Comparison of ENCODE assay signal across 9 cellular contexts in the genomic region with DNA sequence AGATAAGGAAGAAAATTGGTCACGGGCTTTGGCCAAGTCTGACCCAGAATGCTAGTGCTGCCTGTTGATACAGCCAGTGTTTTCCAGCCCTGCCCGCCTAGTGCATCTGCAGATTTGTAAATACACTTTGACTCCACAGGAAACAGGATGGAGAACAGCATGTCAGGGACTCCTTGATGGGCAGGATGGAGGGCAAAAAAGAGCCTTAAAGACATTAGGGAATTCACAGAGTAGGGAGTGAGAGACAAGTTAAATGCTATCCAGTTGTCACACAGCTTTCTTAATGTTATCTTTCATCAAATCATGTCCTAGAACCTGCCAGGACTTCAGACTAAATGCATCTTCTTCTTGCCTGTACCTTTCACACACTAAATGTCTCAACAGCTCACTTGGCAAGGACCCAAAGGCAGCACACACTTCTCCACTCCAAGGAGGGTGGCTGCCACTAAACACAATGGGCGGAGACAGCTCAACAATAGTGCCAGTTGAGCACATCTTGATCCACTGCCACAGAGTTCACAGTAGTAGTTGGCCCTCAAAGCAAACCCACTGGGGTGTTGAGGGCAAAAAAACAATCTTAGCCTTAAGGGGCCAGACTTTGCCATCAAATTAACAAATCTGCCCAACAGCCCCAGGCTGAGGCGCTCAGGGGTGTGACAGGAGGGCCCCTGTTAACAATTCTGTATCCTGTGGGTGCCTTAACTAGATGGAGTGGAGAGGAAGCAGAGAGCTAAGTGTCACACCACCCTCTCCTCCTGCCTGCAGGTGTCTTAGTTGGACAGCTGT. TPM values are rescaled to one million over a fixed set of nuclear protein-coding genes. Genes with fewer than 3 reads are reported as not detected.
DNase-seq lines count a peak whose midpoint lies in the region; ATAC-seq, FAIRE-seq and TF ChIP-seq lines count a peak whose summit lies in the region.
"Had no signal": no experiment of that assay in that cellular context is flagged by ENCODE, and none has a peak within 500 bp of the region (broad histone marks: within the 10 kb centered on the region; RNA-seq: fewer than 3 reads in every experiment).

No MANE protein-coding gene starts in this region.

- no peak overlapping the region for H3K27ac ChIP-seq in liver (ENCODE audit: low read depth in 1 of 2, low read length in 2 of 2)
- no peak overlapping the region for H3K27ac ChIP-seq in right lobe of liver
- no peak overlapping the region for H3K27ac ChIP-seq in endothelial cell of umbilical vein (ENCODE audit: insufficient read depth, low read depth, low read length)
- H3K27ac ChIP-seq in upper lobe of right lung, result peak overlapping the region; percentile 32
- no peak overlapping the region for H3K27ac ChIP-seq in ovary

- POLR2A ChIA-PET in endothelial cell of umbilical vein (lab: Charles Lee), result no interaction called here

- BruUV-seq in endothelial cell of umbilical vein (replicated peaks; lab: Mats Ljungman, UMichigan), result no TSS peak

- H3K9me3 ChIP-seq in liver (ENCODE audit: control insufficient read depth in 4 of 4, low read length in 3 of 4), result peaks cover 0 to under 1% (median 0%) of the 10 kb centered on the region in 4 donors
- no peaks in the 10 kb centered on the region for H3K9me3 ChIP-seq in right lobe of liver
- no peaks in the 10 kb centered on the region for H3K9me3 ChIP-seq in endothelial cell of umbilical vein (replicated peaks; ENCODE audit: control insufficient read depth, insufficient read depth, low read length)
- H3K9me3 ChIP-seq in upper lobe of right lung, result no peaks in the 10 kb centered on the region
- no peaks in the 10 kb centered on the region for H3K9me3 ChIP-seq in ovary
- H3K9me3 ChIP-seq: Peyer's patch had no signal

- H3K36me3 ChIP-seq in liver (ENCODE audit: control insufficient read depth in 4 of 4, insufficient read depth in 3 of 4, low read depth in 1 of 4, low read length in 3 of 4), result no peaks in the 10 kb centered on the region
- H3K36me3 ChIP-seq in right lobe of liver, result no peaks in the 10 kb centered on the region
- no peaks in the 10 kb centered on the region for H3K36me3 ChIP-seq in endothelial cell of umbilical vein (ENCODE audit: control insufficient read depth in 2 of 2, extremely low read depth in 1 of 2, insufficient read depth in 2 of 2, low read length in 2 of 2)
- H3K36me3 ChIP-seq in upper lobe of right lung, result no peaks in the 10 kb centered on the region
- H3K36me3 ChIP-seq in ovary, result no peaks in the 10 kb centered on the region
- H3K36me3 ChIP-seq: Peyer's patch had no signal

- dilution Hi-C loops in endothelial cell of umbilical vein (cut with MboI; ENCODE audit: extremely low pct_ligation_motif_present, low sequenced_read_pairs), result no loop called here

- no peak for TF ChIP-seq EP300 in ovary (IDR thresholded peaks at IDR 0.05)

- TF ChIP-seq POLR2A in right lobe of liver (IDR thresholded peaks at IDR 0.05) (no peak), endothelial cell of umbilical vein (IDR thresholded peaks at IDR 0.05; ENCODE audit: low read depth, low read length) (no peak), ovary (IDR thresholded peaks at IDR 0.05) (no peak)

- DNase-seq in right lobe of liver (no peak), endothelial cell of umbilical vein (ENCODE audit: low read depth, low spot score) (peak; percentile 46), upper lobe of right lung (no peak), NCI-H526 treated with DMSO at 0.1 percent for 48 hours (lab: John Stamatoyannopoulos, UW) (no peak), ovary (no peak)
- DNase-seq: Peyer's patch had no signal

- H4K20me1 ChIP-seq in endothelial cell of umbilical vein (replicated peaks; ENCODE audit: control insufficient read depth, extremely low read depth, insufficient read depth, low read length), result no peaks in the 10 kb centered on the region

- H3K79me2 ChIP-seq in endothelial cell of umbilical vein (ENCODE audit: control insufficient read depth, insufficient read depth, low read length), result no peaks in the 10 kb centered on the region

- ATAC-seq in right lobe of liver, result no peak
- ATAC-seq in upper lobe of right lung, result peak; percentile 67
- ATAC-seq in GM19395 (IDR thresholded peaks at IDR 0.05; ENCODE audit: unreplicated experiment), result no peak

- no peak for TF ChIP-seq CTCF in liver (IDR thresholded peaks at IDR 0.05; ENCODE audit: low read depth, low read length, missing input control)
- TF ChIP-seq CTCF in right lobe of liver (IDR thresholded peaks at IDR 0.05), result no peak
- no peak for TF ChIP-seq CTCF in endothelial cell of umbilical vein (IDR thresholded peaks at IDR 0.05; ENCODE audit: extremely low read depth in 1 of 2, insufficient read depth in 1 of 2, low read depth in 1 of 2, low read length in 2 of 2)
- TF ChIP-seq CTCF in upper lobe of right lung (IDR thresholded peaks at IDR 0.05), result no peak
- no peak for TF ChIP-seq CTCF in ovary (IDR thresholded peaks at IDR 0.05)

- WGBS in liver, result 80% methylated on average over 4 of the region's 4 CpGs
- WGBS in right lobe of liver (ENCODE audit: insufficient coverage, low coverage, low lambda C conversion rate, missing lambda C conversion rate), result 55% methylated on average over 3 of the region's 4 CpGs
- 77 to 92% (median 90%) methylated on average over 4 of the region's 4 CpGs for WGBS in ovary, 3 donors

- H3K4me3 ChIP-seq in liver (ENCODE audit: low read depth in 1 of 3, low read length in 3 of 3), result no peak overlapping the region
- H3K4me3 ChIP-seq in right lobe of liver, result no peak overlapping the region
- no peak overlapping the region for H3K4me3 ChIP-seq in endothelial cell of umbilical vein (replicated peaks in 1 of 3; ENCODE audit: insufficient read depth in 1 of 3, low read depth in 1 of 3, low read length in 3 of 3)
- H3K4me3 ChIP-seq in upper lobe of right lung, result no peak overlapping the region
- H3K4me3 ChIP-seq in ovary, result no peak overlapping the region
- H3K4me3 ChIP-seq: Peyer's patch had no signal

- H2AFZ ChIP-seq in endothelial cell of umbilical vein (ENCODE audit: low read depth, low read length), result no peak overlapping the region

- FAIRE-seq in endothelial cell of umbilical vein (lab: Jason Lieb, UNC), result no peak

- peaks cover 5 to 21% (median 18%) of the 10 kb centered on the region in 4 donors for H3K4me1 ChIP-seq in liver (ENCODE audit: control insufficient read depth in 4 of 4, insufficient read depth in 4 of 4, low read length in 3 of 4)
- peaks cover 0 to 5% (median 0%) of the 10 kb centered on the region in 4 donors for H3K4me1 ChIP-seq in right lobe of liver
- H3K4me1 ChIP-seq in endothelial cell of umbilical vein (ENCODE audit: control insufficient read depth, extremely low read depth, insufficient read depth, low read length), result peaks cover 14% of the 10 kb centered on the region
- H3K4me1 ChIP-seq in upper lobe of right lung, result peaks cover 39% of the 10 kb centered on the region
- peaks cover 2% of the 10 kb centered on the region for H3K4me1 ChIP-seq in ovary (ENCODE audit: insufficient read depth)

- CTCF ChIA-PET in endothelial cell of umbilical vein (lab: Charles Lee), result interaction anchor here (1.0 to 1.2 kb wide), 2 partner anchors 74 to 120 kb away, joined by 3 to 4 read pairs; no protein-coding TSS in a partner anchor

- TF ChIP-seq RAD21 in liver (IDR thresholded peaks at IDR 0.05), result no peak

- H3K27me3 ChIP-seq in liver (ENCODE audit: control insufficient read depth in 4 of 4, insufficient read depth in 4 of 4, low read length in 3 of 4), result no peaks in the 10 kb centered on the region
- no peaks in the 10 kb centered on the region for H3K27me3 ChIP-seq in right lobe of liver
- no peaks in the 10 kb centered on the region for H3K27me3 ChIP-seq in endothelial cell of umbilical vein (ENCODE audit: control insufficient read depth in 2 of 2, insufficient read depth in 2 of 2, low read length in 2 of 2)
- H3K27me3 ChIP-seq in upper lobe of right lung, result no peaks in the 10 kb centered on the region
- no peaks in the 10 kb centered on the region for H3K27me3 ChIP-seq in ovary
- H3K27me3 ChIP-seq: Peyer's patch had no signal

- no peak overlapping the region for H3K4me2 ChIP-seq in endothelial cell of umbilical vein (ENCODE audit: insufficient read depth, low read length)

- H3K9ac ChIP-seq in liver (ENCODE audit: low read depth in 1 of 2, low read length in 2 of 2), result no peak overlapping the region
- no peak overlapping the region for H3K9ac ChIP-seq in endothelial cell of umbilical vein (replicated peaks; ENCODE audit: extremely low read depth, insufficient read depth, low read length)

- intact Hi-C loops in right lobe of liver (cut with DNase I) (no loop called here), endothelial cell of umbilical vein (cut with micrococcal nuclease) (no loop called here), upper lobe of right lung (cut with DNase I) (no loop called here), ovary (cut with DNase I) (no loop called here)

- H3K9me1 ChIP-seq in endothelial cell of umbilical vein (replicated peaks; ENCODE audit: control insufficient read depth, extremely low read depth, insufficient read depth, low read length), result no peaks in the 10 kb centered on the region

TF ChIP-seq in liver, 16 proteins besides CTCF, POLR2A, EP300 and RAD21:
- no peak for TF ChIP-seq GABPA (IDR thresholded peaks at IDR 0.05 in 1 of 2, conservative IDR thresholded peaks at IDR 0.05 in 1 of 2)
- TF ChIP-seq SP1 (IDR thresholded peaks at IDR 0.05), result peak; percentile 10
- no peak for TF ChIP-seq HNF4G (IDR thresholded peaks at IDR 0.05)
- TF ChIP-seq FOXA2 (IDR thresholded peaks at IDR 0.05), result no peak

TF ChIP-seq in PFSK-1, 5 proteins besides CTCF, POLR2A, EP300 and RAD21 (continues in another document):
- peak; percentile 22; the same call in 1 of the 2 replicates for TF ChIP-seq TAF1 (IDR thresholded peaks at IDR 0.05; ENCODE audit: borderline replicate concordance, insufficient read depth, low read length)

TF ChIP-seq in endothelial cell of umbilical vein, 7 proteins besides CTCF, POLR2A, EP300 and RAD21 (continues in another document):
- TF ChIP-seq EZH2 (IDR thresholded peaks at IDR 0.05; ENCODE audit: borderline replicate concordance, low read depth, low read length, severe bottlenecking) (no peak), GATA2 (IDR thresholded peaks at IDR 0.05; ENCODE audit: insufficient read depth, insufficient read length, low read depth, low read length) (no peak), MYC (IDR thresholded peaks at IDR 0.05; ENCODE audit: low read depth, low read length) (no peak)

RNA-seq across cellular contexts. Expression of a gene that starts 2.7 kb away (rescaled TPM):
- 1 to 10 TPM in 1 of 2 donors, under 1 TPM in 1; 0.93 to 1.6 TPM for total RNA-seq in liver
- polyA plus RNA-seq in liver, result 1 to 10 TPM; 1.4 to 1.5 TPM
- total RNA-seq in right lobe of liver, result 1 to 10 TPM; 1.4 to 3.9 (median 2.2) TPM
- polyA plus RNA-seq in PFSK-1 (2012; ENCODE audit: insufficient read length, low read depth), result 22.4 TPM
- total RNA-seq in endothelial cell of umbilical vein, result 4.0 and 5.0 TPM in 2 replicates
- polyA plus RNA-seq in endothelial cell of umbilical vein, result 2.1 and 3.4 TPM in 2 replicates
- 3.6 and 4.1 TPM in 2 replicates for polyA plus RNA-seq in endothelial cell of umbilical vein (2011; cell fraction: cytosol; rRNA removed)
- 3.2 and 3.3 TPM in 2 replicates for polyA plus RNA-seq in endothelial cell of umbilical vein (2011; cell fraction: nucleus; rRNA removed)
- 2.7 and 4.9 TPM in 2 replicates for polyA plus RNA-seq in endothelial cell of umbilical vein (2012)
- 4.5 and 4.7 TPM in 2 replicates for polyA minus RNA-seq in endothelial cell of umbilical vein
- 0.61 TPM for polyA minus RNA-seq in endothelial cell of umbilical vein (2011; cell fraction: cytosol; rRNA and poly(A)+ RNA removed)
- 3.6 and 5.6 TPM in 2 replicates for polyA minus RNA-seq in endothelial cell of umbilical vein (2011; cell fraction: nucleus; rRNA and poly(A)+ RNA removed)
- total RNA-seq in upper lobe of right lung, result 16.6 TPM
- total RNA-seq in ovary, result 1 to 10 TPM; 3.2 to 7.5 (median 5.5) TPM
- polyA plus RNA-seq in ovary, result 1 to 10 TPM; 3.0 to 4.4 TPM
